8 cellular contexts compared by ENCODE assay signal in genomic region chr16:71927383-71927782, GRCh38. TPM values are rescaled to one million over a fixed set of nuclear protein-coding genes. Genes with fewer than 3 reads are reported as not detected.
A peak's percentile ranks its signal among the peaks of the same experiment; 100 is the strongest.
DNase-seq lines count a peak whose midpoint lies in the region; ATAC-seq and TF ChIP-seq lines count a peak whose summit lies in the region.

No MANE protein-coding gene starts in this region.

- H3K27me3 Mint-ChIP-seq in GM23338 (ENCODE audit: insufficient read depth, low read depth, poor library complexity) = peaks cover 3% of the 10 kb centered on the region

- no peaks in the 10 kb centered on the region for H3K9me2 ChIP-seq in GM23338 (ENCODE audit: insufficient read depth)

- H2AFZ ChIP-seq in GM23338 = no peak overlapping the region

- H3K36me3 Mint-ChIP-seq in GM23338 (ENCODE audit: low read depth) = peaks cover 78% of the 10 kb centered on the region

- H3K27ac Mint-ChIP-seq in GM23338 = no peak overlapping the region

- H3K4me1 ChIP-seq in colonic mucosa (peaks cover 12% of the 10 kb centered on the region), mesodermal cell (ENCODE audit: control insufficient read depth, insufficient read depth, low read length, poor library complexity, severe bottlenecking) (peaks cover 43% of the 10 kb centered on the region), GM23338 (ENCODE audit: insufficient read depth) (no peaks in the 10 kb centered on the region)

- H3K27ac ChIP-seq in colonic mucosa (peak overlapping the region; percentile 18), mesodermal cell (ENCODE audit: low read depth, low read length, severe bottlenecking) (peak overlapping the region; percentile 93), GM23338 (ENCODE audit: low read depth) (no peak overlapping the region)

- TF ChIP-seq CTCF in colonic mucosa (IDR thresholded peaks at IDR 0.05) (no peak), GM13976 (IDR thresholded peaks at IDR 0.05; ENCODE audit: borderline replicate concordance, control extremely low read depth, extremely low read depth, insufficient read depth, missing control alignments) (no peak), GM23338 (conservative IDR thresholded peaks at IDR 0.05; ENCODE audit: low read depth in 2 of 2) (no peak)

- no peaks in the 10 kb centered on the region for H3K9me3 ChIP-seq in colonic mucosa
- H3K9me3 ChIP-seq in mesodermal cell (ENCODE audit: control insufficient read depth, low read length) = no peaks in the 10 kb centered on the region

- H3K79me2 ChIP-seq in GM23338 (replicated peaks; ENCODE audit: insufficient read depth) = peaks cover 52% of the 10 kb centered on the region

- peaks cover 52% of the 10 kb centered on the region for H4K20me1 ChIP-seq in GM23338 (replicated peaks; ENCODE audit: insufficient read depth)

- intact Hi-C loops in colonic mucosa (cut with DNase I) = no loop called here
- intact Hi-C loops in posterior vena cava (cut with DNase I) = no loop called here

- peaks cover 5% of the 10 kb centered on the region; the same call in 1 of the 2 replicates for H3F3A ChIP-seq in GM23338 (replicated peaks; ENCODE audit: low read depth)

- H3K27me3 ChIP-seq in colonic mucosa (no peaks in the 10 kb centered on the region), GM23338 (ENCODE audit: insufficient read depth) (no peaks in the 10 kb centered on the region)

- H3K4me2 ChIP-seq in GM23338 = no peak overlapping the region

- 67 to 69% methylated on average over 3 of the region's 3 CpGs for WGBS in mesodermal cell (ENCODE audit: insufficient coverage in 2 of 2), 2 experiments

- no peak overlapping the region for H3K4me3 Mint-ChIP-seq in GM23338

- no peaks in the 10 kb centered on the region for H3K4me1 Mint-ChIP-seq in GM23338

- no peak overlapping the region for H3K9ac ChIP-seq in colonic mucosa (ENCODE audit: low read depth in 2 of 2, low read length in 2 of 2)

- H3K36me3 ChIP-seq in colonic mucosa (peaks cover 38% of the 10 kb centered on the region), mesodermal cell (ENCODE audit: control insufficient read depth, insufficient read depth, low read length) (peaks cover 82% of the 10 kb centered on the region), GM23338 (ENCODE audit: insufficient read depth) (peaks cover 65% of the 10 kb centered on the region)

- in situ Hi-C loops in GM13976 (cut with MboI; ENCODE audit: low sequenced_read_pairs, unreplicated experiment) = no loop called here

- ATAC-seq in GM23338 = no peak

- DNase-seq in AG08396 (ENCODE audit: low spot score) (peak; percentile 72), LoVo (ENCODE audit: low spot score) (peak; percentile 83), colonic mucosa (peak; percentile 76), GM13976 (ENCODE audit: low spot score) (no peak), inferior parietal cortex (ENCODE audit: extremely low spot score) (no peak), posterior vena cava (ENCODE audit: low spot score) (no peak), GM23338 (ENCODE audit: low spot score) (no peak)

- H3K9me3 Mint-ChIP-seq in GM23338 = no peaks in the 10 kb centered on the region

- H3K4me3 ChIP-seq in colonic mucosa (no peak overlapping the region), mesodermal cell (ENCODE audit: extremely low read depth, insufficient read depth, low read length, poor library complexity, severe bottlenecking) (no peak overlapping the region), GM23338 (no peak overlapping the region)

TF ChIP-seq in GM23338, 12 proteins besides CTCF, POLR2A, EP300 and RAD21 (continues in another document):
- no peak for TF ChIP-seq NANOG (IDR thresholded peaks at IDR 0.05; ENCODE audit: borderline replicate concordance)
- TF ChIP-seq EZH2 (IDR thresholded peaks at IDR 0.05; ENCODE audit: low read depth, unreplicated experiment) = no peak
- no peak for TF ChIP-seq EZH2phosphoT487 (IDR thresholded peaks at IDR 0.05; ENCODE audit: unreplicated experiment)
- TF ChIP-seq ZNF114 (CRISPR knock-in tag; IDR thresholded peaks at IDR 0.05) = no peak
- TF ChIP-seq CREB1 (CRISPR knock-in tag; IDR thresholded peaks at IDR 0.05; ENCODE audit: low read depth) = no peak
- no peak for TF ChIP-seq JUNB (IDR thresholded peaks at IDR 0.05; ENCODE audit: unreplicated experiment)
- TF ChIP-seq, protein P1, sequence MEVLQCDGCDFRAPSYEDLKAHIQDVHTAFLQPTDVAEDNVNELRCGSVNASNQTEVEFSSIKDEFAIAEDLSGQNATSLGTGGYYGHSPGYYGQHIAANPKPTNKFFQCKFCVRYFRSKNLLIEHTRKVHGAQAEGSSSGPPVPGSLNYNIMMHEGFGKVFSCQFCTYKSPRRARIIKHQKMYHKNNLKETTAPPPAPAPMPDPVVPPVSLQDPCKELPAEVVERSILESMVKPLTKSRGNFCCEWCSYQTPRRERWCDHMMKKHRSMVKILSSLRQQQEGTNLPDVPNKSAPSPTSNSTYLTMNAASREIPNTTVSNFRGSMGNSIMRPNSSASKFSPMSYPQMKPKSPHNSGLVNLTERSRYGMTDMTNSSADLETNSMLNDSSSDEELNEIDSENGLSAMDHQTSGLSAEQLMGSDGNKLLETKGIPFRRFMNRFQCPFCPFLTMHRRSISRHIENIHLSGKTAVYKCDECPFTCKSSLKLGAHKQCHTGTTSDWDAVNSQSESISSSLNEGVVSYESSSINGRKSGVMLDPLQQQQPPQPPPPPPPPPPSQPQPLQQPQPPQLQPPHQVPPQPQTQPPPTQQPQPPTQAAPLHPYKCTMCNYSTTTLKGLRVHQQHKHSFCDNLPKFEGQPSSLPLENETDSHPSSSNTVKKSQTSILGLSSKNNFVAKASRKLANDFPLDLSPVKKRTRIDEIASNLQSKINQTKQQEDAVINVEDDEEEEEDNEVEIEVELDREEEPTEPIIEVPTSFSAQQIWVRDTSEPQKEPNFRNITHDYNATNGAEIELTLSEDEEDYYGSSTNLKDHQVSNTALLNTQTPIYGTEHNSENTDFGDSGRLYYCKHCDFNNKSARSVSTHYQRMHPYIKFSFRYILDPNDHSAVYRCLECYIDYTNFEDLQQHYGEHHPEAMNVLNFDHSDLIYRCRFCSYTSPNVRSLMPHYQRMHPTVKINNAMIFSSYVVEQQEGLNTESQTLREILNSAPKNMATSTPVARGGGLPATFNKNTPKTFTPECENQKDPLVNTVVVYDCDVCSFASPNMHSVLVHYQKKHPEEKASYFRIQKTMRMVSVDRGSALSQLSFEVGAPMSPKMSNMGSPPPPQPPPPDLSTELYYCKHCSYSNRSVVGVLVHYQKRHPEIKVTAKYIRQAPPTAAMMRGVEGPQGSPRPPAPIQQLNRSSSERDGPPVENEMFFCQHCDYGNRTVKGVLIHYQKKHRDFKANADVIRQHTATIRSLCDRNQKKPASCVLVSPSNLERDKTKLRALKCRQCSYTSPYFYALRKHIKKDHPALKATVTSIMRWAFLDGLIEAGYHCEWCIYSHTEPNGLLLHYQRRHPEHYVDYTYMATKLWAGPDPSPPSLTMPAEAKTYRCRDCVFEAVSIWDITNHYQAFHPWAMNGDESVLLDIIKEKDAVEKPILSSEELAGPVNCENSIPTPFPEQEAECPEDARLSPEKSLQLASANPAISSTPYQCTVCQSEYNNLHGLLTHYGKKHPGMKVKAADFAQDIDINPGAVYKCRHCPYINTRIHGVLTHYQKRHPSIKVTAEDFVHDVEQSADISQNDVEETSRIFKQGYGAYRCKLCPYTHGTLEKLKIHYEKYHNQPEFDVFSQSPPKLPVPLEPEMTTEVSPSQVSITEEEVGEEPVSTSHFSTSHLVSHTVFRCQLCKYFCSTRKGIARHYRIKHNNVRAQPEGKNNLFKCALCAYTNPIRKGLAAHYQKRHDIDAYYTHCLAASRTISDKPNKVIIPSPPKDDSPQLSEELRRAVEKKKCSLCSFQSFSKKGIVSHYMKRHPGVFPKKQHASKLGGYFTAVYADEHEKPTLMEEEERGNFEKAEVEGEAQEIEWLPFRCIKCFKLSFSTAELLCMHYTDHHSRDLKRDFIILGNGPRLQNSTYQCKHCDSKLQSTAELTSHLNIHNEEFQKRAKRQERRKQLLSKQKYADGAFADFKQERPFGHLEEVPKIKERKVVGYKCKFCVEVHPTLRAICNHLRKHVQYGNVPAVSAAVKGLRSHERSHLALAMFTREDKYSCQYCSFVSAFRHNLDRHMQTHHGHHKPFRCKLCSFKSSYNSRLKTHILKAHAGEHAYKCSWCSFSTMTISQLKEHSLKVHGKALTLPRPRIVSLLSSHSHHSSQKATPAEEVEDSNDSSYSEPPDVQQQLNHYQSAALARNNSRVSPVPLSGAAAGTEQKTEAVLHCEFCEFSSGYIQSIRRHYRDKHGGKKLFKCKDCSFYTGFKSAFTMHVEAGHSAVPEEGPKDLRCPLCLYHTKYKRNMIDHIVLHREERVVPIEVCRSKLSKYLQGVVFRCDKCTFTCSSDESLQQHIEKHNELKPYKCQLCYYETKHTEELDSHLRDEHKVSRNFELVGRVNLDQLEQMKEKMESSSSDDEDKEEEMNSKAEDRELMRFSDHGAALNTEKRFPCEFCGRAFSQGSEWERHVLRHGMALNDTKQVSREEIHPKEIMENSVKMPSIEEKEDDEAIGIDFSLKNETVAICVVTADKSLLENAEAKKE (CRISPR knock-in tag; IDR thresholded peaks at IDR 0.05) = no peak
- TF ChIP-seq, protein P2, sequence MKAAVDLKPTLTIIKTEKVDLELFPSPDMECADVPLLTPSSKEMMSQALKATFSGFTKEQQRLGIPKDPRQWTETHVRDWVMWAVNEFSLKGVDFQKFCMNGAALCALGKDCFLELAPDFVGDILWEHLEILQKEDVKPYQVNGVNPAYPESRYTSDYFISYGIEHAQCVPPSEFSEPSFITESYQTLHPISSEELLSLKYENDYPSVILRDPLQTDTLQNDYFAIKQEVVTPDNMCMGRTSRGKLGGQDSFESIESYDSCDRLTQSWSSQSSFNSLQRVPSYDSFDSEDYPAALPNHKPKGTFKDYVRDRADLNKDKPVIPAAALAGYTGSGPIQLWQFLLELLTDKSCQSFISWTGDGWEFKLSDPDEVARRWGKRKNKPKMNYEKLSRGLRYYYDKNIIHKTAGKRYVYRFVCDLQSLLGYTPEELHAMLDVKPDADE (IDR thresholded peaks at IDR 0.05) = no peak

RNA-seq across cellular contexts. Expression of gene IST1, which starts 32.1 kb away (rescaled TPM):
- total RNA-seq in colonic mucosa (100 to 1,000 TPM; 180 to 304 TPM), posterior vena cava (100 to 1,000 TPM; 105 to 117 TPM)
- 274 TPM for polyA plus RNA-seq in mesodermal cell (2013, experiment 1 of 2)
- polyA plus RNA-seq in mesodermal cell (2013, experiment 2 of 2) = 263 TPM
- 231 and 234 TPM in 2 replicates for total RNA-seq in GM23338 (2014; rRNA removed; shearing (Covaris generic))
- polyA plus RNA-seq in GM23338 (2016; fragmentation: Nextera tagmentation; extraction: Ambion mirVana) = 108 and 113 TPM in 2 replicates

RNA-seq across cellular contexts. Expression of gene ZNF821, which starts 43.4 kb away (rescaled TPM):
- total RNA-seq in colonic mucosa (10 to 100 TPM in 1 of 2 donors, 1 to 10 TPM in 1; 6.3 to 10.1 TPM), posterior vena cava (1 to 10 TPM; 5.7 to 6.1 TPM)
- polyA plus RNA-seq in mesodermal cell (2013, experiment 1 of 2) = 16.6 TPM
- 19.4 TPM for polyA plus RNA-seq in mesodermal cell (2013, experiment 2 of 2)
- total RNA-seq in GM23338 (2014; rRNA removed; shearing (Covaris generic)) = 14.8 and 20.6 TPM in 2 replicates
- 9.5 and 13.3 TPM in 2 replicates for polyA plus RNA-seq in GM23338 (2016; fragmentation: Nextera tagmentation; extraction: Ambion mirVana)

Comparison
In these comparisons a context has a peak if more than half of its experiments do, and no peak if none do; other contexts are left out.
1. DNase-seq: peak in AG08396 (single experiment), LoVo (single experiment) and colonic mucosa (single experiment); none in GM13976 (single experiment), inferior parietal cortex (single experiment), posterior vena cava (single experiment) and GM23338 (single experiment).